ENCODE assay signal across 20 cellular contexts in the genomic region with DNA sequence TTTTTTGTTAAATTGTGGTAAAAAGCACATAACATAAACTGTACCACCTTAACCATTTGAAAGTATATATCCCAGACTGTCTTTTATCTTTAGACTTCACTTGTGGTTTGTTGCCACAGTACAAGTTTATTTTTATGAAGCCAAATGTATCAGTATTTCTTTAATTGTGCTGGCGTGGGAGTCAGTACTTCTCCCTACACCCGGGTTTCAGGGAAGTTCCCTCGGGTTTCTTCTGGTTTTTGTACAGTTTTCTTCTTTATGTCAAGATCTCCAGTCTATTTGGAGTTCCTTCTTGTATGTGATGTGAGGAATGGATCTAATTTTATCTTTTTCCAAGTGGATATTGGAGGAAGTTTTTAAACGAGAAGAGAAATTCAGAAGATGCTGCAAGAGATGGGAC. TPM values are rescaled to one million over a fixed set of nuclear protein-coding genes. Genes with fewer than 3 reads are reported as not detected.
A peak's percentile ranks its signal among the peaks of the same experiment; 100 is the strongest.
DNase-seq lines count a peak whose midpoint lies in the region; ATAC-seq and TF ChIP-seq lines count a peak whose summit lies in the region.
"Had no signal": no experiment of that assay in that cellular context is flagged by ENCODE, and none has a peak within 500 bp of the region (broad histone marks: within the 10 kb centered on the region; RNA-seq: fewer than 3 reads in every experiment).

No MANE protein-coding gene starts in this region.

- peak overlapping the region; percentile 34 for H3K27ac Mint-ChIP-seq in activated naive CD8-positive, alpha-beta T cell treated with anti-CD3 and anti-CD28 coated beads for 36 hours
- H3K27ac Mint-ChIP-seq in activated naive CD8-positive, alpha-beta T cell treated with anti-CD3 and anti-CD28 coated beads, Interleukin-2, amount 50 U/mL, for 24 hours, result no peak overlapping the region
- H3K27ac Mint-ChIP-seq in brain (peak overlapping the region; percentile 79 to 91 (median 85)), immature natural killer cell (peak overlapping the region in 4 of 6 donors; percentile 14 to 60 (median 48)), type B pancreatic cell (peak overlapping the region; percentile 71)
- H3K27ac Mint-ChIP-seq: activated naive CD4-positive, alpha-beta T cell treated with anti-CD3 and anti-CD28 coated beads, Interleukin-2, amount 10 ng/mL, durations not matched to agents 7 days and 5 days had no signal

- ATAC-seq in activated naive CD8-positive, alpha-beta T cell treated with anti-CD3 and anti-CD28 coated beads, Interleukin-2, amount 50 U/mL, for 24 hours, result no peak
- no peak for ATAC-seq in HG03378 (IDR thresholded peaks at IDR 0.05; ENCODE audit: unreplicated experiment)
- ATAC-seq: pancreas had no signal

- peaks cover 21% of the 10 kb centered on the region for H3K36me3 Mint-ChIP-seq in activated naive CD8-positive, alpha-beta T cell treated with anti-CD3 and anti-CD28 coated beads for 36 hours
- peaks cover 27% of the 10 kb centered on the region for H3K36me3 Mint-ChIP-seq in activated naive CD8-positive, alpha-beta T cell treated with anti-CD3 and anti-CD28 coated beads, Interleukin-2, amount 50 U/mL, for 24 hours (ENCODE audit: low read depth)
- H3K36me3 Mint-ChIP-seq in brain, result peaks cover 30% of the 10 kb centered on the region
- H3K36me3 Mint-ChIP-seq in immature natural killer cell, result peaks cover 11 to 32% (median 13%) of the 10 kb centered on the region in 3 donors
- H3K36me3 Mint-ChIP-seq in type B pancreatic cell, result peaks cover 21% of the 10 kb centered on the region

- no peak overlapping the region for H3K4me3 Mint-ChIP-seq in activated naive CD8-positive, alpha-beta T cell treated with anti-CD3 and anti-CD28 coated beads for 36 hours
- H3K4me3 Mint-ChIP-seq in activated naive CD8-positive, alpha-beta T cell treated with anti-CD3 and anti-CD28 coated beads, Interleukin-2, amount 50 U/mL, for 24 hours, result no peak overlapping the region
- H3K4me3 Mint-ChIP-seq in brain, result peak overlapping the region in 1 of 5 experiments; percentile 22
- H3K4me3 Mint-ChIP-seq in immature natural killer cell, result peak overlapping the region in 1 of 5 donors; percentile 17
- no peak overlapping the region for H3K4me3 Mint-ChIP-seq in type B pancreatic cell
- H3K4me3 Mint-ChIP-seq: activated naive CD4-positive, alpha-beta T cell treated with anti-CD3 and anti-CD28 coated beads, Interleukin-2, amount 10 ng/mL, durations not matched to agents 7 days and 5 days; CD14-positive monocyte had no signal

- TF ChIP-seq CTCF in brain (conservative IDR thresholded peaks at IDR 0.05) (no peak), type B pancreatic cell (conservative IDR thresholded peaks at IDR 0.05) (no peak)

- H3K27me3 Mint-ChIP-seq in activated naive CD8-positive, alpha-beta T cell treated with anti-CD3 and anti-CD28 coated beads for 36 hours, result peaks cover 5% of the 10 kb centered on the region
- H3K27me3 Mint-ChIP-seq in activated naive CD8-positive, alpha-beta T cell treated with anti-CD3 and anti-CD28 coated beads, Interleukin-2, amount 50 U/mL, for 24 hours, result peaks cover 3% of the 10 kb centered on the region
- H3K27me3 Mint-ChIP-seq in brain (peaks cover 3% of the 10 kb centered on the region), immature natural killer cell (ENCODE audit: low read depth in 3 of 3) (peaks cover 2% of the 10 kb centered on the region in 3 donors), type B pancreatic cell (no peaks in the 10 kb centered on the region)

- DNase-seq in activated naive CD8-positive, alpha-beta T cell treated with anti-CD3 and anti-CD28 coated beads for 36 hours, result no peak
- no peak for DNase-seq in activated naive CD8-positive, alpha-beta T cell treated with anti-CD3 and anti-CD28 coated beads, Interleukin-2, amount 50 U/mL, for 24 hours
- DNase-seq in immature natural killer cell, result no peak
- DNase-seq in type B pancreatic cell (ENCODE audit: extremely low spot score, unreplicated experiment), result no peak
- DNase-seq in ureter (ENCODE audit: low spot score), result no peak
- no peak for DNase-seq in NCI-H2196 treated with DMSO at 0.1 percent for 48 hours (lab: John Stamatoyannopoulos, UW; ENCODE audit: unreplicated experiment)
- DNase-seq: activated CD4-positive, alpha-beta T cell treated with anti-CD3 and anti-CD28 coated beads for 48 hours; activated naive CD4-positive, alpha-beta T cell treated with anti-CD3 and anti-CD28 coated beads, Interleukin-2, amount 10 ng/mL, durations not matched to agents 7 days and 5 days; DMS53; NCI-H2081 treated with DMSO at 0.1 percent for 48 hours; NCI-H526; stimulated activated CD4-positive, alpha-beta T cell treated with anti-CD3 and anti-CD28 coated beads, Interleukin-4, amount 100 ng/mL, for 24 hours; T1000; thyroid gland had no signal

- H3K4me1 Mint-ChIP-seq in activated naive CD8-positive, alpha-beta T cell treated with anti-CD3 and anti-CD28 coated beads for 36 hours, result peaks cover 11% of the 10 kb centered on the region
- H3K4me1 Mint-ChIP-seq in activated naive CD8-positive, alpha-beta T cell treated with anti-CD3 and anti-CD28 coated beads, Interleukin-2, amount 50 U/mL, for 24 hours, result peaks cover 9% of the 10 kb centered on the region
- H3K4me1 Mint-ChIP-seq in brain, result peaks cover 46% of the 10 kb centered on the region
- peaks cover 4 to 6% of the 10 kb centered on the region in 2 donors for H3K4me1 Mint-ChIP-seq in immature natural killer cell
- H3K4me1 Mint-ChIP-seq in type B pancreatic cell (ENCODE audit: unreplicated experiment), result peaks cover 24% of the 10 kb centered on the region
- H3K4me1 Mint-ChIP-seq: activated naive CD4-positive, alpha-beta T cell treated with anti-CD3 and anti-CD28 coated beads, Interleukin-2, amount 10 ng/mL, durations not matched to agents 7 days and 5 days; CD14-positive monocyte had no signal

- no peaks in the 10 kb centered on the region for H3K9me3 Mint-ChIP-seq in activated naive CD8-positive, alpha-beta T cell treated with anti-CD3 and anti-CD28 coated beads for 36 hours
- H3K9me3 Mint-ChIP-seq in activated naive CD8-positive, alpha-beta T cell treated with anti-CD3 and anti-CD28 coated beads, Interleukin-2, amount 50 U/mL, for 24 hours, result no peaks in the 10 kb centered on the region
- H3K9me3 Mint-ChIP-seq in brain, result peaks cover 0 to 9% (median 3%) of the 10 kb centered on the region in 5 experiments
- H3K9me3 Mint-ChIP-seq in immature natural killer cell, result no peaks in the 10 kb centered on the region
- H3K9me3 Mint-ChIP-seq in type B pancreatic cell, result no peaks in the 10 kb centered on the region

RNA-seq across cellular contexts. Expression of gene CCDC8, which starts 20.5 kb away (rescaled TPM):
- under 1 TPM; 0.08 TPM for total RNA-seq in activated naive CD8-positive, alpha-beta T cell treated with anti-CD3 and anti-CD28 coated beads for 36 hours
- polyA plus RNA-seq in brain (ENCODE audit: insufficient read depth, low read depth, low replicate concordance) (14.1 TPM), immature natural killer cell (not detected)
- total RNA-seq in type B pancreatic cell (ENCODE audit: low replicate concordance) (22.1 and 29.3 TPM in 2 replicates), ureter (10.7 TPM)
- total RNA-seq: A172, SK-MEL-5 had no signal
- polyA plus RNA-seq: CD14-positive monocyte had no signal

RNA-seq across cellular contexts. Expression of gene PNMA8C, which starts 35.9 kb away (rescaled TPM):
- total RNA-seq in activated naive CD8-positive, alpha-beta T cell treated with anti-CD3 and anti-CD28 coated beads for 36 hours, result not detected
- polyA plus RNA-seq in brain (ENCODE audit: insufficient read depth, low read depth, low replicate concordance) (5.3 TPM), immature natural killer cell (under 1 TPM in 1 of 3 donors, not detected in 2; 0.04 TPM)
- total RNA-seq in type B pancreatic cell (ENCODE audit: low replicate concordance) (0.10 and 2.0 TPM in 2 replicates), ureter (0.23 TPM)
- total RNA-seq: A172, SK-MEL-5 had no signal
- polyA plus RNA-seq: CD14-positive monocyte had no signal

RNA-seq across cellular contexts. Expression of gene PPP5C, which starts 46.0 kb away (rescaled TPM):
- total RNA-seq in activated naive CD8-positive, alpha-beta T cell treated with anti-CD3 and anti-CD28 coated beads for 36 hours, result 100 to 1,000 TPM; 123 to 132 TPM
- 96.7 TPM for polyA plus RNA-seq in brain (ENCODE audit: insufficient read depth, low read depth, low replicate concordance)
- 10 to 100 TPM; 25.0 to 80.9 (median 63.8) TPM for polyA plus RNA-seq in immature natural killer cell
- 68.3 and 99.5 TPM in 2 replicates for total RNA-seq in type B pancreatic cell (ENCODE audit: low replicate concordance)
- total RNA-seq in ureter, result 91.3 TPM

Comparison
In these comparisons a context has a peak if more than half of its experiments do, and no peak if none do; other contexts are left out.
1. RNA of gene CCDC8, which starts 20.5 kb away (total RNA-seq): 22.1 to 29.3 TPM in type B pancreatic cell and 10.7 TPM in ureter (single experiment); 0.08 TPM in activated naive CD8-positive, alpha-beta T cell treated with anti-CD3 and anti-CD28 coated beads for 36 hours; every median in the first group is over 10 times any median in the second.